11 cellular contexts compared by ENCODE assay signal in genomic region chr10:97635577-97635976, GRCh38. TPM values are rescaled to one million over a fixed set of nuclear protein-coding genes. Genes with fewer than 3 reads are reported as not detected.
"Had no signal": no experiment of that assay in that cellular context is flagged by ENCODE, and none has a peak within 500 bp of the region (broad histone marks: within the 10 kb centered on the region; RNA-seq: fewer than 3 reads in every experiment).

No MANE protein-coding gene starts in this region.

- FAIRE-seq: H1, H54 had no signal

- H3K4me2 ChIP-seq: GM23338 had no signal

- H3K4me3 Mint-ChIP-seq: GM23338, H9, HFFc6 had no signal

- H3K9me3 ChIP-seq: HAP-1 had no signal

- H3K36me3 ChIP-seq: HAP-1 had no signal

- ATAC-seq: GM23338, HCT116 had no signal

- H3K4me1 ChIP-seq: HAP-1 had no signal

- H3K4me3 ChIP-seq: GM23248, GM23338, HAP-1 had no signal

- DNase-seq: GM23248, GOT3, H7, H9, HCEC 1CT, HFFc6 had no signal

- H3K27ac Mint-ChIP-seq: GM23338, H9, HFFc6 had no signal

- H3K9me3 Mint-ChIP-seq: H9, HFFc6 had no signal

- H3K27ac ChIP-seq: GM23248 had no signal

RNA-seq across cellular contexts. Expression of gene C10orf62, which starts 46.1 kb away (rescaled TPM):
- polyA plus RNA-seq: GM23248, GM23338 had no signal
